ENCODE assay signal across 8 cellular contexts in genomic region chr10:96910488-96911395, GRCh38.
DNase-seq lines count a peak whose midpoint lies in the region; ATAC-seq, FAIRE-seq and TF ChIP-seq lines count a peak whose summit lies in the region.

No MANE protein-coding gene starts in this region.

- H3K27ac ChIP-seq in mammary epithelial cell (ENCODE audit: insufficient read depth, low read depth, low read length), result no peak overlapping the region
- H3K27ac ChIP-seq in HepG2 (ENCODE audit: extremely low read length, insufficient read depth, low read length), result no peak overlapping the region

- intact Hi-C loops in mammary epithelial cell (cut with micrococcal nuclease), result loop anchor here (1.0 kb wide), 2 partner anchors 115 to 145 kb away; no protein-coding TSS in a partner anchor
- intact Hi-C loops in HepG2 (cut with micrococcal nuclease; ENCODE audit: unreplicated experiment), result no loop called here

- TF ChIP-seq EP300 in HepG2 (IDR thresholded peaks at IDR 0.05; ENCODE audit: low read depth in 2 of 2, low read length in 2 of 2) (no peak), HepG2 (CRISPR knock-in tag; IDR thresholded peaks at IDR 0.05; ENCODE audit: borderline replicate concordance) (no peak)

- H2AFZ ChIP-seq in mammary epithelial cell (ENCODE audit: low read depth, low read length) (no peak overlapping the region), HepG2 (ENCODE audit: low read length) (no peak overlapping the region)

- no peak for ATAC-seq in HepG2
- ATAC-seq in GM21717 (IDR thresholded peaks at IDR 0.05; ENCODE audit: unreplicated experiment), result no peak
- no peak for ATAC-seq in HG03457 (IDR thresholded peaks at IDR 0.05; ENCODE audit: unreplicated experiment)

- TF ChIP-seq CTCF in mammary epithelial cell (conservative IDR thresholded peaks at IDR 0.05 in 1 of 2, IDR thresholded peaks at IDR 0.05 in 1 of 2; ENCODE audit: extremely low read depth in 1 of 2, insufficient read depth in 1 of 2, low read depth in 1 of 2, low read length in 2 of 2) (peak; percentile 70 to 71), HepG2 (CRISPR knock-in tag; IDR thresholded peaks at IDR 0.05) (peak; percentile 66)

- dilution Hi-C loops in mammary epithelial cell (cut with HindIII; ENCODE audit: low sequenced_read_pairs), result no loop called here

- peaks cover 67% of the 10 kb centered on the region for H3K79me2 ChIP-seq in mammary epithelial cell (ENCODE audit: insufficient read depth, low read length)
- H3K79me2 ChIP-seq in HepG2 (ENCODE audit: insufficient read depth, low read length), result peaks cover 43% of the 10 kb centered on the region

- H3K36me3 ChIP-seq in mammary epithelial cell (ENCODE audit: insufficient read depth, low read length) (peaks cover 9% of the 10 kb centered on the region), HepG2 (replicated peaks in 1 of 2; ENCODE audit: control insufficient read depth in 1 of 2, insufficient read depth in 2 of 2, low read length in 2 of 2) (peaks cover 5 to 39% of the 10 kb centered on the region in 2 experiments; a peak in 4 of 5 replicates)

- H3K27me3 ChIP-seq in mammary epithelial cell (ENCODE audit: insufficient read depth, low read length), result no peaks in the 10 kb centered on the region
- H3K27me3 ChIP-seq in HepG2 (ENCODE audit: control insufficient read depth in 1 of 2, insufficient read depth in 2 of 2, low read length in 2 of 2), result no peaks in the 10 kb centered on the region

- H4K20me1 ChIP-seq in mammary epithelial cell (ENCODE audit: insufficient read depth, low read length) (no peaks in the 10 kb centered on the region), HepG2 (ENCODE audit: insufficient read depth, low read length) (peaks cover 14% of the 10 kb centered on the region)

- TSS peak; percentile 5 for BruUV-seq in mammary epithelial cell (replicated peaks; lab: Mats Ljungman, UMichigan)
- BruUV-seq in HepG2 (replicated peaks; lab: Mats Ljungman, UMichigan), result no TSS peak

- CTCF ChIA-PET in mammary epithelial cell (lab: Charles Lee; ENCODE audit: low non-redundant PET), result no interaction called here
- CTCF ChIA-PET in HepG2 (lab: Yijun Ruan, JAX; ENCODE audit: low intra/inter-chr PET ratio, low total read pairs), result interaction anchor here (0.8 to 1.3 kb wide), 2 partner anchors 115 to 145 kb away, joined by 3 to 4 read pairs; no protein-coding TSS in a partner anchor

- WGBS in mammary epithelial cell (ENCODE audit: low coverage, missing lambda C conversion rate), result 88% methylated on average over 13 of the region's 13 CpGs
- WGBS in HepG2 (ENCODE audit: low lambda C conversion rate), result 94% methylated on average over 13 of the region's 13 CpGs

- H3K9me3 ChIP-seq in mammary epithelial cell (replicated peaks; ENCODE audit: insufficient read depth, low read length) (no peaks in the 10 kb centered on the region), HepG2 (ENCODE audit: low read length) (no peaks in the 10 kb centered on the region)

- no peak overlapping the region for H3K9ac ChIP-seq in mammary epithelial cell (ENCODE audit: insufficient read depth, low read length)
- no peak overlapping the region for H3K9ac ChIP-seq in HepG2 (ENCODE audit: insufficient read depth, low read depth, low read length)

- POLR2A ChIA-PET in HepG2 (lab: Yijun Ruan, JAX), result no interaction called here

- H3K4me1 ChIP-seq in mammary epithelial cell (ENCODE audit: insufficient read depth, low read length) (no peaks in the 10 kb centered on the region), HepG2 (ENCODE audit: insufficient read depth, low read length) (peaks cover 15% of the 10 kb centered on the region)

- no peak for FAIRE-seq in HepG2 (lab: Jason Lieb, UNC)

- DNase-seq in A172 (ENCODE audit: low spot score), result peak; percentile 21
- peak; percentile 66 for DNase-seq in ELR (ENCODE audit: low read depth)
- peak; percentile 17 for DNase-seq in NCI-H1694 treated with DMSO at 0.1 percent for 48 hours (lab: John Stamatoyannopoulos, UW)
- peak; percentile 8 for DNase-seq in mammary epithelial cell
- DNase-seq in HepG2 (ENCODE audit: low spot score), result peak; percentile 28
- no peak for DNase-seq in cerebellar nuclear complex (lab: John Stamatoyannopoulos, UW)

- no peak for TF ChIP-seq RAD21 in HepG2 (CRISPR knock-in tag; IDR thresholded peaks at IDR 0.05)

- H3K4me2 ChIP-seq in mammary epithelial cell (ENCODE audit: insufficient read depth, low read depth, low read length) (no peak overlapping the region), HepG2 (ENCODE audit: low read depth, low read length) (no peak overlapping the region)

- no peak for TF ChIP-seq POLR2A in HepG2 (IDR thresholded peaks at IDR 0.05; ENCODE audit: insufficient read depth in 1 of 2, low read depth in 2 of 2, low read length in 2 of 2)

- in situ Hi-C loops in mammary epithelial cell (cut with MboI; ENCODE audit: low sequenced_read_pairs in 2 of 2) (no loop called here), HepG2 (cut with HindIII; ENCODE audit: extremely low pct_ligation_motif_present, low pct_unique_long_range_greater_than_20kb) (no loop called here)

- H3K4me3 ChIP-seq in mammary epithelial cell (replicated peaks in 1 of 3; ENCODE audit: insufficient read depth in 1 of 3, low read depth in 2 of 3, low read length in 3 of 3), result no peak overlapping the region
- no peak overlapping the region for H3K4me3 ChIP-seq in HepG2 (replicated peaks in 1 of 3; ENCODE audit: insufficient read depth in 1 of 3, low read depth in 2 of 3, low read length in 3 of 3)

TF ChIP-seq in HepG2, 621 proteins besides CTCF, POLR2A, EP300 and RAD21:
- TF ChIP-seq KLF12 (CRISPR knock-in tag; IDR thresholded peaks at IDR 0.05; ENCODE audit: borderline replicate concordance), result no peak
- TF ChIP-seq STAG1 (CRISPR knock-in tag; IDR thresholded peaks at IDR 0.05), result peak; percentile 51
- TF ChIP-seq ZNF33B (CRISPR knock-in tag; IDR thresholded peaks at IDR 0.05), result no peak
- no peak for TF ChIP-seq E2F2 (CRISPR knock-in tag; IDR thresholded peaks at IDR 0.05; ENCODE audit: borderline replicate concordance)
- no peak for TF ChIP-seq ZMAT3 (CRISPR knock-in tag; conservative IDR thresholded peaks at IDR 0.05)
- no peak for TF ChIP-seq POLR2G (IDR thresholded peaks at IDR 0.05; ENCODE audit: low read depth, low read length)
- 0 out of 2 replicates have a peak, but pooled peaks have one; percentile 41 for TF ChIP-seq ARID2 (CRISPR knock-in tag; IDR thresholded peaks at IDR 0.05; ENCODE audit: borderline replicate concordance)
- no peak for TF ChIP-seq CCAR2 (optimal IDR thresholded peaks at IDR 0.05; ENCODE audit: low read depth, low read length)
- no peak for TF ChIP-seq ZFP91 (CRISPR knock-in tag; IDR thresholded peaks at IDR 0.05; ENCODE audit: borderline replicate concordance)
- no peak for TF ChIP-seq CCDC6 (CRISPR knock-in tag; IDR thresholded peaks at IDR 0.05)
- TF ChIP-seq SRSF4 (IDR thresholded peaks at IDR 0.05; ENCODE audit: low read depth, low read length, poor library complexity, severe bottlenecking), result no peak
- peak; percentile 62 for TF ChIP-seq SMC3 (IDR thresholded peaks at IDR 0.05; ENCODE audit: low read length)

Comparison
In these comparisons a context has a peak if more than half of its experiments do, and no peak if none do; other contexts are left out.
1. DNase-seq: peak in A172 (single experiment), ELR (single experiment), NCI-H1694 treated with DMSO at 0.1 percent for 48 hours (single experiment), mammary epithelial cell (single experiment) and HepG2 (single experiment); none in cerebellar nuclear complex (0 of 2).